17 cellular contexts compared by ENCODE assay signal in genomic region chr11:34897171-34897870, GRCh38. TPM values are rescaled to one million over a fixed set of nuclear protein-coding genes. Genes with fewer than 3 reads are reported as not detected.
DNase-seq lines count a peak whose midpoint lies in the region; ATAC-seq and TF ChIP-seq lines count a peak whose summit lies in the region.
"Had no signal": no experiment of that assay in that cellular context is flagged by ENCODE, and none has a peak within 500 bp of the region (broad histone marks: within the 10 kb centered on the region; RNA-seq: fewer than 3 reads in every experiment).

No MANE protein-coding gene starts in this region.

- H3K4me1 ChIP-seq in HAP-1 (peaks cover 25% of the 10 kb centered on the region), osteoblast (ENCODE audit: insufficient read depth, low read length) (no peaks in the 10 kb centered on the region)
- H3K4me1 ChIP-seq: BLaER1 treated with 17β-estradiol and CSF1 and Interleukin-3, amounts not matched to agents 10 nM and 100 nM; Caco-2 had no signal

- peaks cover 22% of the 10 kb centered on the region for H3K9me3 Mint-ChIP-seq in activated CD4-positive, alpha-beta T cell treated with anti-CD3 and anti-CD28 coated beads, Interleukin-2, amount 10 ng/mL, durations not matched to agents 24 days and 14 days
- peaks cover 19% of the 10 kb centered on the region for H3K9me3 Mint-ChIP-seq in stimulated activated memory B cell treated with anti-CD40 and anti-IgM and Interleukin-4, amounts not matched to agents 10 μg/mL and 1 μg/mL and 100 μg/mL, for 72 hours
- H3K9me3 Mint-ChIP-seq in activated CD4-positive, alpha-beta memory T cell treated with anti-CD3 and anti-CD28 coated beads, Interleukin-2, amount 10 ng/mL, durations not matched to agents 7 days and 5 days, result peaks cover 36% of the 10 kb centered on the region

- ATAC-seq in stimulated activated memory B cell treated with anti-CD40 and anti-IgM and Interleukin-4, amounts not matched to agents 10 μg/mL and 1 μg/mL and 100 μg/mL, for 72 hours, result no peak
- ATAC-seq: CD8-positive, alpha-beta T cell had no signal

- no peak overlapping the region for H3K4me3 Mint-ChIP-seq in activated CD4-positive, alpha-beta T cell treated with anti-CD3 and anti-CD28 coated beads, Interleukin-2, amount 10 ng/mL, durations not matched to agents 24 days and 14 days
- no peak overlapping the region for H3K4me3 Mint-ChIP-seq in stimulated activated memory B cell treated with anti-CD40 and anti-IgM and Interleukin-4, amounts not matched to agents 10 μg/mL and 1 μg/mL and 100 μg/mL, for 72 hours
- H3K4me3 Mint-ChIP-seq in activated CD4-positive, alpha-beta memory T cell treated with anti-CD3 and anti-CD28 coated beads, Interleukin-2, amount 10 ng/mL, durations not matched to agents 7 days and 5 days, result no peak overlapping the region
- H3K4me3 Mint-ChIP-seq: B cell; CD4-positive, alpha-beta T cell; CD8-positive, alpha-beta T cell had no signal

- H2AFZ ChIP-seq in osteoblast (ENCODE audit: low read length), result no peak overlapping the region

- no peak overlapping the region for H3K27ac ChIP-seq in osteoblast (ENCODE audit: low read depth, low read length)
- H3K27ac ChIP-seq: BLaER1 treated with 17β-estradiol and CSF1 and Interleukin-3, amounts not matched to agents 10 nM and 100 nM; C4-2B had no signal

- intact Hi-C loops in activated CD4-positive, alpha-beta T cell treated with anti-CD3 and anti-CD28 coated beads, Interleukin-2, amount 10 ng/mL, durations not matched to agents 24 days and 14 days (cut with micrococcal nuclease), result no loop called here

- no peaks in the 10 kb centered on the region for H3K27me3 ChIP-seq in HAP-1 (ENCODE audit: low read depth)
- no peaks in the 10 kb centered on the region for H3K27me3 ChIP-seq in osteoblast (ENCODE audit: insufficient read depth, low read length)
- H3K27me3 ChIP-seq: BLaER1 treated with 17β-estradiol and CSF1 and Interleukin-3, amounts not matched to agents 10 nM and 100 nM had no signal

- no peaks in the 10 kb centered on the region for H3K4me1 Mint-ChIP-seq in activated CD4-positive, alpha-beta T cell treated with anti-CD3 and anti-CD28 coated beads, Interleukin-2, amount 10 ng/mL, durations not matched to agents 24 days and 14 days
- H3K4me1 Mint-ChIP-seq in stimulated activated memory B cell treated with anti-CD40 and anti-IgM and Interleukin-4, amounts not matched to agents 10 μg/mL and 1 μg/mL and 100 μg/mL, for 72 hours, result no peaks in the 10 kb centered on the region
- no peaks in the 10 kb centered on the region for H3K4me1 Mint-ChIP-seq in activated CD4-positive, alpha-beta memory T cell treated with anti-CD3 and anti-CD28 coated beads, Interleukin-2, amount 10 ng/mL, durations not matched to agents 7 days and 5 days
- H3K4me1 Mint-ChIP-seq: B cell had no signal

- no peak for TF ChIP-seq CTCF in osteoblast (IDR thresholded peaks at IDR 0.05; ENCODE audit: extremely low read depth, low read depth, low read length)

- in situ Hi-C loops in HAP-1 (cut with MboI; ENCODE audit: low sequenced_read_pairs), result loop anchor here (10.0 kb wide), 1 partner anchor 743 kb away; no protein-coding TSS in a partner anchor

- H3K36me3 ChIP-seq in HAP-1 (replicated peaks) (0 out of 2 replicates have a peak, but pooled peaks cover 2% of the 10 kb centered on the region), osteoblast (ENCODE audit: insufficient read depth, low read length) (peaks cover 2% of the 10 kb centered on the region)

- no peaks in the 10 kb centered on the region for H3K9me3 ChIP-seq in HAP-1
- peaks cover 17% of the 10 kb centered on the region for H3K9me3 ChIP-seq in osteoblast (ENCODE audit: low read depth, low read length)

- peak; percentile 1 for DNase-seq in activated CD4-positive, alpha-beta T cell treated with anti-CD3 and anti-CD28 coated beads, Interleukin-2, amount 10 ng/mL, durations not matched to agents 24 days and 14 days
- no peak for DNase-seq in activated CD4-positive, alpha-beta T cell treated with anti-CD3 and anti-CD28 coated beads, Interleukin-2, amount 50 U/mL, for 1 hour
- peak; percentile 66 to 96 for DNase-seq in HAP-1 (ENCODE audit: low spot score in 2 of 2)
- peak; percentile 22 for DNase-seq in osteoblast (ENCODE audit: insufficient read length, low spot score, missing footprints)
- DNase-seq in activated CD4-positive, alpha-beta memory T cell treated with anti-CD3 and anti-CD28 coated beads, Interleukin-2, amount 10 ng/mL, durations not matched to agents 7 days and 5 days, result no peak
- DNase-seq: 8988T; AML-193; Caco-2; Calu3; CD4-positive, alpha-beta T cell; CD8-positive, alpha-beta T cell; DMS79 treated with DMSO at 0.1 percent for 48 hours; GF-D8 had no signal

- POLR2A ChIA-PET in activated CD4-positive, alpha-beta memory T cell treated with anti-CD3 and anti-CD28 coated beads, Interleukin-2, amount 10 ng/mL, durations not matched to agents 7 days and 5 days (lab: Charles Lee), result interaction anchor here (1.7 kb wide), 1 partner anchor 19 kb away, joined by 3 read pairs; the partner anchor contains the start of genes APIP and PDHX

- no peak overlapping the region for H3K27ac Mint-ChIP-seq in activated CD4-positive, alpha-beta T cell treated with anti-CD3 and anti-CD28 coated beads, Interleukin-2, amount 10 ng/mL, durations not matched to agents 24 days and 14 days
- no peak overlapping the region for H3K27ac Mint-ChIP-seq in stimulated activated memory B cell treated with anti-CD40 and anti-IgM and Interleukin-4, amounts not matched to agents 10 μg/mL and 1 μg/mL and 100 μg/mL, for 72 hours
- H3K27ac Mint-ChIP-seq in activated CD4-positive, alpha-beta memory T cell treated with anti-CD3 and anti-CD28 coated beads, Interleukin-2, amount 10 ng/mL, durations not matched to agents 7 days and 5 days, result no peak overlapping the region
- H3K27ac Mint-ChIP-seq: B cell; CD4-positive, alpha-beta T cell; CD8-positive, alpha-beta T cell had no signal

- no peaks in the 10 kb centered on the region for H3K27me3 Mint-ChIP-seq in activated CD4-positive, alpha-beta T cell treated with anti-CD3 and anti-CD28 coated beads, Interleukin-2, amount 10 ng/mL, durations not matched to agents 24 days and 14 days
- no peaks in the 10 kb centered on the region for H3K27me3 Mint-ChIP-seq in stimulated activated memory B cell treated with anti-CD40 and anti-IgM and Interleukin-4, amounts not matched to agents 10 μg/mL and 1 μg/mL and 100 μg/mL, for 72 hours
- H3K27me3 Mint-ChIP-seq in activated CD4-positive, alpha-beta memory T cell treated with anti-CD3 and anti-CD28 coated beads, Interleukin-2, amount 10 ng/mL, durations not matched to agents 7 days and 5 days, result no peaks in the 10 kb centered on the region
- H3K27me3 Mint-ChIP-seq: B cell; CD4-positive, alpha-beta T cell had no signal

- CTCF ChIA-PET in activated CD4-positive, alpha-beta memory T cell treated with anti-CD3 and anti-CD28 coated beads, Interleukin-2, amount 10 ng/mL, durations not matched to agents 7 days and 5 days (lab: Charles Lee), result interaction anchor here (1.1 to 2.8 kb wide), 3 partner anchors 11 to 385 kb away, joined by 4 to 14 read pairs (median 7); no protein-coding TSS in a partner anchor

- peaks cover 30% of the 10 kb centered on the region for H3K36me3 Mint-ChIP-seq in activated CD4-positive, alpha-beta T cell treated with anti-CD3 and anti-CD28 coated beads, Interleukin-2, amount 10 ng/mL, durations not matched to agents 24 days and 14 days (ENCODE audit: low read depth)
- peaks cover 35% of the 10 kb centered on the region for H3K36me3 Mint-ChIP-seq in stimulated activated memory B cell treated with anti-CD40 and anti-IgM and Interleukin-4, amounts not matched to agents 10 μg/mL and 1 μg/mL and 100 μg/mL, for 72 hours
- H3K36me3 Mint-ChIP-seq in activated CD4-positive, alpha-beta memory T cell treated with anti-CD3 and anti-CD28 coated beads, Interleukin-2, amount 10 ng/mL, durations not matched to agents 7 days and 5 days (ENCODE audit: low read depth), result peaks cover 32% of the 10 kb centered on the region

- no peak overlapping the region for H3K4me2 ChIP-seq in osteoblast (ENCODE audit: insufficient read depth, low read length)
- H3K4me2 ChIP-seq: BLaER1 treated with 17β-estradiol and CSF1 and Interleukin-3, amounts not matched to agents 10 nM and 100 nM had no signal

- H4K20me1 ChIP-seq in osteoblast (ENCODE audit: insufficient read depth, low read length), result peaks cover 3% of the 10 kb centered on the region

- H3K79me2 ChIP-seq in osteoblast (ENCODE audit: insufficient read depth, low read length), result peaks cover 28% of the 10 kb centered on the region

- H3K4me3 ChIP-seq in HAP-1 (no peak overlapping the region), osteoblast (ENCODE audit: insufficient read depth, low read length) (no peak overlapping the region)
- H3K4me3 ChIP-seq: BLaER1 treated with 17β-estradiol and CSF1 and Interleukin-3, amounts not matched to agents 10 nM and 100 nM had no signal

RNA-seq across cellular contexts. Expression of gene APIP, which starts 18.9 kb away (rescaled TPM):
- total RNA-seq in activated CD4-positive, alpha-beta T cell treated with anti-CD3 and anti-CD28 coated beads, Interleukin-2, amount 10 ng/mL, durations not matched to agents 24 days and 14 days, result 26.8 and 29.6 TPM in 2 replicates
- 23.9 and 27.5 TPM in 2 replicates for total RNA-seq in osteoblast
- total RNA-seq in activated CD4-positive, alpha-beta memory T cell treated with anti-CD3 and anti-CD28 coated beads, Interleukin-2, amount 10 ng/mL, durations not matched to agents 7 days and 5 days, result 10 to 100 TPM; 21.9 to 25.5 TPM

RNA-seq across cellular contexts. Expression of gene PDHX, which starts 19.1 kb away (rescaled TPM):
- 31.0 and 35.7 TPM in 2 replicates for total RNA-seq in activated CD4-positive, alpha-beta T cell treated with anti-CD3 and anti-CD28 coated beads, Interleukin-2, amount 10 ng/mL, durations not matched to agents 24 days and 14 days
- 25.9 and 29.7 TPM in 2 replicates for total RNA-seq in osteoblast
- total RNA-seq in activated CD4-positive, alpha-beta memory T cell treated with anti-CD3 and anti-CD28 coated beads, Interleukin-2, amount 10 ng/mL, durations not matched to agents 7 days and 5 days, result 10 to 100 TPM; 28.0 to 29.7 TPM

Comparison
In these comparisons a context has a peak if more than half of its experiments do, and no peak if none do; other contexts are left out.
1. DNase-seq: peak in activated CD4-positive, alpha-beta T cell treated with anti-CD3 and anti-CD28 coated beads, Interleukin-2, amount 10 ng/mL, durations not matched to agents 24 days and 14 days (single experiment), HAP-1 (2 of 2) and osteoblast (single experiment); none in activated CD4-positive, alpha-beta T cell treated with anti-CD3 and anti-CD28 coated beads, Interleukin-2, amount 50 U/mL, for 1 hour (single experiment) and activated CD4-positive, alpha-beta memory T cell treated with anti-CD3 and anti-CD28 coated beads, Interleukin-2, amount 10 ng/mL, durations not matched to agents 7 days and 5 days (single experiment).